Comparison of ENCODE assay signal across 13 cellular contexts in the genomic region with DNA sequence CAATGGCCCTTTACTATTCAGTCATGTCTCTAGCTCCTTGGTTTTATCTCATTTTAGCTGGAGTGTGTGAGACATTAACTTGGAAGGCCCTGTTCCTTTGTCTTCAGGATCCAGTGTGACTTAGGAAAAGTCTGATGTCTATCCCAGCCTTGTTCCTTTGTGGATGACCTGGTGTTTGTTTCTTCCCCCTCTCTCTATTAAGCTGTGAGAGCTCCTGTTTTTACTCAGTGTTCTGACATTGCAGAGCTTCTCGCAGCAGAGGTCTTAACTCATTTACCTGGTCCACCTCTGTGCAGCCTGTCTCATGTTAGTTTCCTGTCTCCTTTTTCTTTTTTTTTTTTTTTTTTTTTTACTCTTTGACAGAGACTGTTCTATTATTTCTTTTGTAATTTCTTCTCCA. TPM values are rescaled to one million over a fixed set of nuclear protein-coding genes. Genes with fewer than 3 reads are reported as not detected.
A peak's percentile ranks its signal among the peaks of the same experiment; 100 is the strongest.
DNase-seq lines count a peak whose midpoint lies in the region; ATAC-seq and TF ChIP-seq lines count a peak whose summit lies in the region.
"Had no signal": no experiment of that assay in that cellular context is flagged by ENCODE, and none has a peak within 500 bp of the region (broad histone marks: within the 10 kb centered on the region; RNA-seq: fewer than 3 reads in every experiment).

No MANE protein-coding gene starts in this region.

- H3K4me1 ChIP-seq in left ventricle myocardium inferior (peaks cover 100% of the 10 kb centered on the region), mesendoderm (ENCODE audit: control insufficient read depth, low read depth, low read length) (peaks cover 20% of the 10 kb centered on the region), uterus (peaks cover 0 to 14% of the 10 kb centered on the region in 2 donors)

- no peaks in the 10 kb centered on the region for H3K27me3 ChIP-seq in left ventricle myocardium inferior (ENCODE audit: low read depth)
- H3K27me3 ChIP-seq in mesendoderm (ENCODE audit: insufficient read depth, low read length, poor library complexity), result no peaks in the 10 kb centered on the region
- H3K27me3 ChIP-seq in uterus, result no peaks in the 10 kb centered on the region

- ATAC-seq in Right ventricle myocardium superior (ENCODE audit: poor library complexity) (no peak), GM18505 (IDR thresholded peaks at IDR 0.05; ENCODE audit: unreplicated experiment) (no peak)
- ATAC-seq in activated CD8-positive, alpha-beta T cell treated with anti-CD3 and anti-CD28 coated beads for 36 hours, result no peak
- ATAC-seq: activated CD4-positive, CD25-positive, alpha-beta regulatory T cell treated with anti-CD3 and anti-CD28 coated beads, Interleukin-2, amount 50 U/mL, for 24 hours; esophagus mucosa; SK-N-SH treated with all-trans-retinoic acid at 6 μM for 48 hours had no signal

- H3K56ac ChIP-seq in mesendoderm (ENCODE audit: low read length), result no peak overlapping the region

- H3K4me3 ChIP-seq in left ventricle myocardium inferior (no peak overlapping the region), mesendoderm (ENCODE audit: low read length) (no peak overlapping the region), uterus (no peak overlapping the region)

- H2AK5ac ChIP-seq in mesendoderm (ENCODE audit: low read length), result no peak overlapping the region

- H3K9ac ChIP-seq in mesendoderm (ENCODE audit: low read length), result no peak overlapping the region

- peak overlapping the region; percentile 99 for H3K27ac Mint-ChIP-seq in activated CD8-positive, alpha-beta T cell treated with anti-CD3 and anti-CD28 coated beads for 36 hours

- no peak for TF ChIP-seq POLR2A in uterus (IDR thresholded peaks at IDR 0.05)
- TF ChIP-seq POLR2A in GM18505 (IDR thresholded peaks at IDR 0.05; ENCODE audit: borderline replicate concordance, extremely low read depth, insufficient read depth, insufficient read length), result no peak

- H3K9me3 Mint-ChIP-seq in activated CD8-positive, alpha-beta T cell treated with anti-CD3 and anti-CD28 coated beads for 36 hours, result peaks cover 3% of the 10 kb centered on the region

- H3K9me3 ChIP-seq in left ventricle myocardium inferior (replicated peaks) (no peaks in the 10 kb centered on the region), uterus (no peaks in the 10 kb centered on the region)

- peaks cover 89% of the 10 kb centered on the region for H3K4me1 Mint-ChIP-seq in activated CD8-positive, alpha-beta T cell treated with anti-CD3 and anti-CD28 coated beads for 36 hours (ENCODE audit: low read depth)

- intact Hi-C loops in left ventricle myocardium inferior (cut with micrococcal nuclease) (no loop called here), Right ventricle myocardium superior (cut with DNase I) (loop anchor here (5.0 kb wide), 1 partner anchor 68 kb away; no protein-coding TSS in a partner anchor), uterus (cut with DNase I; ENCODE audit: low total_unique reads) (no loop called here)
- intact Hi-C loops in activated CD8-positive, alpha-beta T cell treated with anti-CD3 and anti-CD28 coated beads for 36 hours (cut with micrococcal nuclease), result loop anchor here (5.0 kb wide), 1 partner anchor 118 kb away; no protein-coding TSS in a partner anchor

- no peaks in the 10 kb centered on the region for H3K27me3 Mint-ChIP-seq in activated CD8-positive, alpha-beta T cell treated with anti-CD3 and anti-CD28 coated beads for 36 hours

- no peak overlapping the region for H4K5ac ChIP-seq in mesendoderm (ENCODE audit: low read length)

- H3K36me3 Mint-ChIP-seq in activated CD8-positive, alpha-beta T cell treated with anti-CD3 and anti-CD28 coated beads for 36 hours (ENCODE audit: low read depth), result peaks cover 56% of the 10 kb centered on the region

- CTCF ChIA-PET in activated CD8-positive, alpha-beta T cell treated with anti-CD3 and anti-CD28 coated beads for 36 hours (lab: Charles Lee), result interaction anchor here (1.6 to 11.3 kb wide), 3 partner anchors 8 to 119 kb away, joined by 4 to 134 read pairs (median 117); no protein-coding TSS in a partner anchor

- no peak for DNase-seq in left ventricle myocardium inferior
- no peak for DNase-seq in Right ventricle myocardium superior
- DNase-seq in activated CD8-positive, alpha-beta T cell treated with anti-CD3 and anti-CD28 coated beads for 36 hours, result no peak
- DNase-seq in mesendoderm, result peak; percentile 32
- DNase-seq in uterus, result no peak
- DNase-seq in cerebellar cortex (ENCODE audit: low spot score), result no peak
- no peak for DNase-seq in DMS53 (lab: John Stamatoyannopoulos, UW)
- DNase-seq: activated gamma-delta T cell, H7 had no signal

- WGBS in mesendoderm (ENCODE audit: extremely low coverage, insufficient coverage, low lambda C conversion rate), result no CpG with 5 or more reads among the region's 1 CpG

- no peak overlapping the region for H2BK15ac ChIP-seq in mesendoderm (replicated peaks; ENCODE audit: low read depth)

- no peak overlapping the region for H3K18ac ChIP-seq in mesendoderm (ENCODE audit: low read length)

- H3K27ac ChIP-seq in left ventricle myocardium inferior (replicated peaks), result peak overlapping the region; percentile 100
- H3K27ac ChIP-seq in mesendoderm (ENCODE audit: low read depth, low read length), result no peak overlapping the region
- peak overlapping the region; percentile 9 to 75 for H3K27ac ChIP-seq in uterus

- peaks cover 9% of the 10 kb centered on the region for H3K79me1 ChIP-seq in mesendoderm (ENCODE audit: low read length)

- H3K23ac ChIP-seq in mesendoderm (ENCODE audit: low read length), result no peak overlapping the region

- TF ChIP-seq CTCF in left ventricle myocardium inferior (IDR thresholded peaks at IDR 0.05; ENCODE audit: borderline replicate concordance) (no peak), uterus (IDR thresholded peaks at IDR 0.05) (no peak)
- no peak for TF ChIP-seq CTCF in activated CD8-positive, alpha-beta T cell treated with anti-CD3 and anti-CD28 coated beads for 36 hours (IDR thresholded peaks at IDR 0.05)

- H3K36me3 ChIP-seq in left ventricle myocardium inferior (peaks cover 25% of the 10 kb centered on the region), mesendoderm (ENCODE audit: control insufficient read depth, insufficient read depth, low read length) (no peaks in the 10 kb centered on the region), uterus (no peaks in the 10 kb centered on the region)

- H3K4me2 ChIP-seq in mesendoderm (ENCODE audit: low read length), result no peak overlapping the region

- no peaks in the 10 kb centered on the region for H3K79me2 ChIP-seq in mesendoderm (ENCODE audit: control insufficient read depth, insufficient read depth, low read length)

- H3K4me3 Mint-ChIP-seq in activated CD8-positive, alpha-beta T cell treated with anti-CD3 and anti-CD28 coated beads for 36 hours, result no peak overlapping the region

- no peak overlapping the region for H2BK5ac ChIP-seq in mesendoderm (ENCODE audit: low read length)

- no peak overlapping the region for H4K8ac ChIP-seq in mesendoderm (ENCODE audit: low read depth, low read length)

- H3K4ac ChIP-seq in mesendoderm (ENCODE audit: low read depth, low read length), result no peak overlapping the region

- H2BK120ac ChIP-seq in mesendoderm (ENCODE audit: low read depth, low read length), result no peak overlapping the region

- POLR2A ChIA-PET in activated CD8-positive, alpha-beta T cell treated with anti-CD3 and anti-CD28 coated beads for 36 hours (lab: Charles Lee), result interaction anchor here (1.0 to 18.7 kb wide), 4 partner anchors 15 to 67 kb away, joined by 3 to 444 read pairs (median 94); no protein-coding TSS in a partner anchor

RNA-seq across cellular contexts. Expression of a gene that starts 43.1 kb away (rescaled TPM):
- total RNA-seq in left ventricle myocardium inferior (62.3 TPM), Right ventricle myocardium superior (65.7 TPM), uterus (10 to 100 TPM; 20.2 to 58.8 (median 25.7) TPM)
- total RNA-seq in activated CD8-positive, alpha-beta T cell treated with anti-CD3 and anti-CD28 coated beads for 36 hours, result 100 to 1,000 TPM; 163 to 175 TPM
- polyA plus RNA-seq in mesendoderm (2013, experiment 1 of 2), result 28.4 TPM
- polyA plus RNA-seq in mesendoderm (2013, experiment 2 of 2), result 29.2 TPM

Comparison
In these comparisons a context has a peak if more than half of its experiments do, and no peak if none do; other contexts are left out.
1. intact Hi-C loops: an anchor here in Right ventricle myocardium superior (5.0 kb wide) and activated CD8-positive, alpha-beta T cell treated with anti-CD3 and anti-CD28 coated beads for 36 hours (5.0 kb wide); none called in left ventricle myocardium inferior and uterus.